ENCODE assay signal across 32 cellular contexts in the genomic region with DNA sequence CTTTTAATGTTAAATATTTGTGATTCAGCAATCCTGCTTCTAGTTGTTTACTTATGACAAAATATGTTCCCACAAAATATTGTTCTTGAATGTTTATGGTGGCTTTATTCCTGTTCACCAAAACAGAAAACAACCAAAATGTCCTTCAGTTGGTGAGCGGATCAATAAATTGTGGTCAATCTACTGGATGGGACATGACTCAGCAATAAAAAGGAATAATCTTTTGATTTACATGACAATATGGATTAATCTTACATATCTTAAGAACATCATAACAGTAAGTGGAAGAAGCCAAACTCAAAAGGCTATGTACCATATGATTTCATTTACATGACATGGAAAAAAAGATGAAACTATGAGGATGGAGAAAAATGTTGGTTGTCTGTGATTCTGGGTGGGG.
"Had no signal": no experiment of that assay in that cellular context is flagged by ENCODE, and none has a peak within 500 bp of the region (broad histone marks: within the 10 kb centered on the region; RNA-seq: fewer than 3 reads in every experiment).

No MANE protein-coding gene starts in this region.

- H3K27ac ChIP-seq: adrenal gland, body of pancreas, brain microvascular endothelial cell, breast epithelium, VCaP had no signal

- H3K4me3 ChIP-seq: adrenal gland, body of pancreas, breast epithelium had no signal

- H3K4me1 ChIP-seq: adrenal gland, body of pancreas, breast epithelium had no signal

- H3K36me3 ChIP-seq: adrenal gland, brain microvascular endothelial cell, breast epithelium had no signal

- H3K27me3 ChIP-seq: adrenal gland, body of pancreas, brain microvascular endothelial cell, breast epithelium had no signal

- FAIRE-seq: astrocyte, TTC549 had no signal

- H3K9me3 ChIP-seq: adrenal gland, body of pancreas, breast epithelium had no signal

- DNase-seq: activated B cell treated with CpG ODN at 0.5 μM for 24 hours; activated CD4-positive, alpha-beta memory T cell treated with anti-CD3 and anti-CD28 coated beads for 36 hours; activated CD4-positive, alpha-beta T cell treated with anti-CD3 and anti-CD28 coated beads for 4 hours; activated CD4-positive, alpha-beta T cell treated with anti-CD3 and anti-CD28 coated beads, Interleukin-2, amount 10 ng/mL, durations not matched to agents 24 days and 14 days; activated CD4-positive, alpha-beta T cell treated with anti-CD3 and anti-CD28 coated beads, Interleukin-2, amount 50 U/mL, for 1 hour; activated CD4-positive, alpha-beta T cell treated with anti-CD3 and anti-CD28 coated beads, Interleukin-2, amount 50 U/mL, for 4 hours; activated CD4-positive, CD25-positive, alpha-beta regulatory T cell treated with anti-CD3 and anti-CD28 coated beads, Interleukin-2, amount 50 U/mL, for 72 hours; activated CD8-positive, alpha-beta memory T cell treated with anti-CD3 and anti-CD28 coated beads, Interleukin-2, amount 50 U/mL, for 4 hours; activated CD8-positive, alpha-beta T cell treated with anti-CD3 and anti-CD28 coated beads for 36 hours; activated effector memory CD4-positive, alpha-beta T cell treated with anti-CD3 and anti-CD28 coated beads, Interleukin-2, amount 50 U/mL, for 16 hours; activated gamma-delta T cell treated with Interleukin-2 at 50 U/mL for 16 hours; activated naive CD4-positive, alpha-beta T cell; activated naive CD4-positive, alpha-beta T cell treated with anti-CD3 and anti-CD28 coated beads for 36 hours; activated naive CD4-positive, alpha-beta T cell treated with anti-CD3 and anti-CD28 coated beads, Interleukin-2, amount 50 U/mL, for 16 hours; activated naive CD8-positive, alpha-beta T cell treated with anti-CD3 and anti-CD28 coated beads for 36 hours; activated T-cell treated with anti-CD3 and anti-CD28 coated beads for 4 hours; activated T-cell treated with anti-CD3 and anti-CD28 coated beads, Interleukin-2, amount 50 U/mL, for 1 hour; activated T-cell treated with anti-CD3 and anti-CD28 coated beads, Interleukin-2, amount 50 U/mL, for 4 hours; activated T-cell treated with anti-CD3 and anti-CD28 coated beads, Interleukin-2, amount 50 U/mL, for 72 hours; adrenal gland; amniotic stem cell; aorta; body of pancreas; brain microvascular endothelial cell; central memory CD4-positive, alpha-beta T cell; T-helper 17 cell had no signal

- ATAC-seq: activated CD8-positive, alpha-beta T cell treated with anti-CD3 and anti-CD28 coated beads for 36 hours; activated naive CD4-positive, alpha-beta T cell treated with anti-CD3 and anti-CD28 coated beads, Interleukin-2, amount 50 U/mL, for 72 hours; activated T-cell treated with anti-CD3 and anti-CD28 coated beads, Interleukin-2, amount 50 U/mL, for 4 hours; activated T-cell treated with anti-CD3 and anti-CD28 coated beads, Interleukin-2, amount 50 U/mL, for 72 hours; activated T-helper 17 cell treated with anti-CD3 and anti-CD28 coated beads, Interleukin-2, amount 50 U/mL, for 72 hours; body of pancreas; T-helper 17 cell had no signal
